In genomic region chr7:44240983-44241510, GRCh38 we compare ENCODE assay signal across 8 cellular contexts. TPM values are rescaled to one million over a fixed set of nuclear protein-coding genes. Genes with fewer than 3 reads are reported as not detected.
A peak's percentile ranks its signal among the peaks of the same experiment; 100 is the strongest.
DNase-seq lines count a peak whose midpoint lies in the region; ATAC-seq and TF ChIP-seq lines count a peak whose summit lies in the region.

No MANE protein-coding gene starts in this region.

- no peaks in the 10 kb centered on the region for H3K9me3 Mint-ChIP-seq in naive thymus-derived CD8-positive, alpha-beta T cell

- ATAC-seq in naive thymus-derived CD8-positive, alpha-beta T cell, result peak; percentile 86 to 96

- H3K4me3 ChIP-seq in BJ (ENCODE audit: low read depth, low read length), result no peak overlapping the region
- H3K4me3 ChIP-seq in PC-9, result no peak overlapping the region
- peak overlapping the region; percentile 16 to 49 (median 31) for H3K4me3 ChIP-seq in esophagus muscularis mucosa

- no peak overlapping the region for H3K27ac ChIP-seq in PC-9
- no peak overlapping the region for H3K27ac ChIP-seq in esophagus muscularis mucosa (replicated peaks in 1 of 4)

- H3K9me2 ChIP-seq in PC-9 (ENCODE audit: insufficient read depth), result no peaks in the 10 kb centered on the region

- peak overlapping the region in 7 of 10 donors; percentile 19 to 69 (median 43) for H3K4me3 Mint-ChIP-seq in naive thymus-derived CD8-positive, alpha-beta T cell

- H3K79me2 ChIP-seq in PC-9 (ENCODE audit: low read depth), result no peaks in the 10 kb centered on the region

- H2AFZ ChIP-seq in PC-9, result peak overlapping the region; percentile 50; the same call in 1 of the 2 replicates

- H3K27me3 Mint-ChIP-seq in naive thymus-derived CD8-positive, alpha-beta T cell, result peaks cover 0 to 1% (median 0%) of the 10 kb centered on the region in 5 donors

- no TSS peak for BruUV-seq in PC-9 (replicated peaks; lab: Mats Ljungman, UMichigan)

- TF ChIP-seq CTCF in BJ (IDR thresholded peaks at IDR 0.05; ENCODE audit: insufficient read depth, low read depth, low read length) (peak; percentile 87), PC-9 (conservative IDR thresholded peaks at IDR 0.05) (peak; percentile 91), esophagus muscularis mucosa (IDR thresholded peaks at IDR 0.05) (peak; percentile 60 to 84 (median 83))

- DNase-seq in BJ (ENCODE audit: low read depth) (no peak), GM19240 (ENCODE audit: insufficient read length, low spot score) (peak; percentile 96), PC-9 (peak; percentile 67 to 82), activated T-cell treated with anti-CD3 and anti-CD28 coated beads for 48 hours (ENCODE audit: low read depth) (peak; percentile 46), esophagus muscularis mucosa (ENCODE audit: extremely low spot score) (no peak)
- peak; percentile 26 to 80 (median 52) for DNase-seq in naive thymus-derived CD8-positive, alpha-beta T cell
- peak; percentile 31 to 74 (median 44) for DNase-seq in stimulated activated naive CD4-positive, alpha-beta T cell (lab: John Stamatoyannopoulos, UW)

- no peak for TF ChIP-seq EP300 in Ishikawa (IDR thresholded peaks at IDR 0.05; ENCODE audit: borderline replicate concordance)
- no peak for TF ChIP-seq EP300 in esophagus muscularis mucosa (IDR thresholded peaks at IDR 0.05)

- TF ChIP-seq RAD21 in Ishikawa (IDR thresholded peaks at IDR 0.05; ENCODE audit: low read depth), result peak; percentile 85

- H3K36me3 Mint-ChIP-seq in naive thymus-derived CD8-positive, alpha-beta T cell, result no peaks in the 10 kb centered on the region

- no CpG with 5 or more reads among the region's 10 CpGs for WGBS in esophagus muscularis mucosa

- TF ChIP-seq POLR2A in esophagus muscularis mucosa (IDR thresholded peaks at IDR 0.05; ENCODE audit: low read depth), result no peak

- H3K36me3 ChIP-seq in BJ (ENCODE audit: control insufficient read depth, insufficient read depth, low read length) (no peaks in the 10 kb centered on the region), PC-9 (ENCODE audit: low read depth) (no peaks in the 10 kb centered on the region), esophagus muscularis mucosa (no peaks in the 10 kb centered on the region)

- H3K4me1 ChIP-seq in PC-9 (replicated peaks; ENCODE audit: insufficient read depth), result no peaks in the 10 kb centered on the region
- peaks cover 0 to 8% (median 6%) of the 10 kb centered on the region in 4 donors for H3K4me1 ChIP-seq in esophagus muscularis mucosa

- POLR2A ChIA-PET in BJ (lab: Charles Lee) (no interaction called here), PC-9 (lab: Charles Lee; ENCODE audit: unreplicated experiment) (interaction anchor here (0.7 kb wide), 1 partner anchor 198 kb away, joined by 3 read pairs; no protein-coding TSS in a partner anchor)
- POLR2A ChIA-PET in naive thymus-derived CD8-positive, alpha-beta T cell (lab: Charles Lee), result interaction anchor here (0.7 to 1.1 kb wide), 2 partner anchors 249 to 325 kb away, joined by 3 read pairs; no protein-coding TSS in a partner anchor

- H4K20me1 ChIP-seq in PC-9 (ENCODE audit: insufficient read depth), result no peaks in the 10 kb centered on the region

- H3K27ac Mint-ChIP-seq in naive thymus-derived CD8-positive, alpha-beta T cell, result peak overlapping the region in 6 of 10 donors; percentile 8 to 69 (median 49)

- H3F3A ChIP-seq in PC-9 (ENCODE audit: insufficient read depth, low read depth), result no peaks in the 10 kb centered on the region

- H3K9me3 ChIP-seq in PC-9 (ENCODE audit: insufficient read depth, low read depth), result no peaks in the 10 kb centered on the region
- H3K9me3 ChIP-seq in esophagus muscularis mucosa, result no peaks in the 10 kb centered on the region

- peaks cover 0 to 7% (median 0%) of the 10 kb centered on the region in 4 donors for H3K4me1 Mint-ChIP-seq in naive thymus-derived CD8-positive, alpha-beta T cell

- peak overlapping the region; percentile 56 for H3K4me2 ChIP-seq in PC-9

- intact Hi-C loops in PC-9 (cut with micrococcal nuclease; ENCODE audit: unreplicated experiment) (loop anchor here (1.0 to 5.0 kb wide), 5 partner anchors 66 to 896 kb away; no protein-coding TSS in a partner anchor), esophagus muscularis mucosa (cut with DNase I) (loop anchor here (2.0 to 5.0 kb wide), 2 partner anchors 236 to 326 kb away; no protein-coding TSS in a partner anchor)

- CTCF ChIA-PET in BJ (lab: Yijun Ruan, JAX), result interaction anchor here (0.6 to 3.6 kb wide), 45 partner anchors 9 to 340 kb away, joined by 3 to 39 read pairs (median 5); partner anchors contain the start of genes DDX56, NUDCD3, POLD2 and TMED4
- CTCF ChIA-PET in PC-9 (lab: Charles Lee), result interaction anchor here (0.6 to 1.7 kb wide), 8 partner anchors 8 to 330 kb away, joined by 3 to 18 read pairs (median 4); no protein-coding TSS in a partner anchor

- H3K27me3 ChIP-seq in BJ (ENCODE audit: control insufficient read depth, insufficient read depth, low read length), result no peaks in the 10 kb centered on the region
- H3K27me3 ChIP-seq in PC-9 (ENCODE audit: insufficient read depth, low read depth), result peaks cover 46% of the 10 kb centered on the region
- peaks cover 0 to 24% (median 0%) of the 10 kb centered on the region in 4 donors for H3K27me3 ChIP-seq in esophagus muscularis mucosa

TF ChIP-seq in Ishikawa, 13 proteins besides CTCF, POLR2A, EP300 and RAD21:
- TF ChIP-seq ZBTB7A (IDR thresholded peaks at IDR 0.05; ENCODE audit: low read depth) (no peak), FOXM1 (IDR thresholded peaks at IDR 0.05; ENCODE audit: borderline replicate concordance, low read depth) (no peak), TEAD4 (IDR thresholded peaks at IDR 0.05) (no peak), TCF12 (IDR thresholded peaks at IDR 0.05; ENCODE audit: low read depth) (no peak), EGR1 (IDR thresholded peaks at IDR 0.05) (no peak), TAF1 (IDR thresholded peaks at IDR 0.05; ENCODE audit: low read depth) (no peak), MAX (IDR thresholded peaks at IDR 0.05) (no peak), REST (IDR thresholded peaks at IDR 0.05; ENCODE audit: low read depth) (no peak), USF1 (IDR thresholded peaks at IDR 0.05) (no peak), CREB1 (IDR thresholded peaks at IDR 0.05; ENCODE audit: low read depth) (no peak), YY1 (IDR thresholded peaks at IDR 0.05; ENCODE audit: low read depth) (no peak), NFIC (IDR thresholded peaks at IDR 0.05) (no peak), CEBPB (IDR thresholded peaks at IDR 0.05) (no peak)

RNA-seq across cellular contexts. Expression of gene YKT6, which starts 40.3 kb away (rescaled TPM):
- 132 and 160 TPM in 2 replicates for polyA plus RNA-seq in BJ (2011; rRNA removed)
- 76.4 and 125 TPM in 2 replicates for polyA minus RNA-seq in BJ (2011; rRNA and poly(A)+ RNA removed)
- total RNA-seq in PC-9 (2021) (109 and 142 TPM in 2 replicates), esophagus muscularis mucosa (10 to 100 TPM; 49.8 to 79.5 (median 64.4) TPM)
- 10 to 100 TPM; 64.8 to 66.7 TPM for total RNA-seq in naive thymus-derived CD8-positive, alpha-beta T cell
- 10 to 100 TPM; 31.6 to 37.0 (median 34.2) TPM for polyA plus RNA-seq in naive thymus-derived CD8-positive, alpha-beta T cell

RNA-seq across cellular contexts. Expression of gene GCK, which starts 51.8 kb away (rescaled TPM):
- 0.22 and 0.40 TPM in 2 replicates for polyA plus RNA-seq in BJ (2011; rRNA removed)
- 0.19 TPM in 1 of 2 replicates, not detected in the other for polyA minus RNA-seq in BJ (2011; rRNA and poly(A)+ RNA removed)
- total RNA-seq in PC-9 (2021) (not detected in 2 replicates), esophagus muscularis mucosa (1 to 10 TPM in 3 of 4 donors, under 1 TPM in 1; 0.75 to 2.8 (median 1.2) TPM)
- 1 to 10 TPM in 1 of 2 experiments, under 1 TPM in 1; 0.58 to 1.2 TPM for total RNA-seq in naive thymus-derived CD8-positive, alpha-beta T cell
- polyA plus RNA-seq in naive thymus-derived CD8-positive, alpha-beta T cell, result 1 to 10 TPM in 2 of 3 donors, under 1 TPM in 1; 0.62 to 4.8 (median 1.2) TPM

Comparison
In these comparisons a context has a peak if more than half of its experiments do, and no peak if none do; other contexts are left out.
1. DNase-seq: peak in GM19240 (single experiment), PC-9 (2 of 2), activated T-cell treated with anti-CD3 and anti-CD28 coated beads for 48 hours (single experiment), naive thymus-derived CD8-positive, alpha-beta T cell (10 of 10) and stimulated activated naive CD4-positive, alpha-beta T cell (6 of 6); none in BJ (single experiment) and esophagus muscularis mucosa (single experiment).
2. H3K4me3 ChIP-seq: peak in esophagus muscularis mucosa (4 of 4); none in BJ (single experiment) and PC-9 (single experiment).
3. Peak in every context shown above with its lines, with median percentiles within 50 percentile points of each other: CTCF ChIP-seq.